18 cellular contexts compared by ENCODE assay signal in the genomic region with DNA sequence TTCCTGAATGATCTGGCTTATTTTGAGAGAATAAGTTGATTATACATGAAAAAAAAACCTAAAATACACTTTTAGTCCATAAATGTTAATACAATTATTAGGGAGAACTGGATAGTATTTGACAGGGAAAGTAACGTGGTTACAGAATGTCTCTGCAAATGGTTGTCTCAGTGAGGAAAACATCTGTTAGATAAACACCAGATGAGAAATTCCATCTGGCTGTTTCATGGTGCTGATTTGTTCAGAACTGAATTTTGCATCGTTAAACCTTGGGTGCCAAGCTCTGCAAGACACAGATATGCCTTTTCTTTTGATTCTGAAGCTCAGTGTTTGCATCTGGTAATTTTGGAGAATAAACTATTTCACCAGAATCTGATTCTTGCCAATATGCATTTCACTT.
DNase-seq lines count a peak whose midpoint lies in the region; TF ChIP-seq lines count a peak whose summit lies in the region.
"Had no signal": no experiment of that assay in that cellular context is flagged by ENCODE, and none has a peak within 500 bp of the region (broad histone marks: within the 10 kb centered on the region; RNA-seq: fewer than 3 reads in every experiment).

No MANE protein-coding gene starts in this region.

- H3K27ac ChIP-seq in SJCRH30 (peak overlapping the region; percentile 69), PC-9 (no peak overlapping the region)
- H3K27ac ChIP-seq: cardiac muscle cell, lower lobe of right lung, pancreas, RWPE1, thoracic aorta had no signal

- H3K4me2 ChIP-seq in PC-9, result no peak overlapping the region

- no peak for TF ChIP-seq CTCF in fibroblast of pulmonary artery (IDR thresholded peaks at IDR 0.05; ENCODE audit: low read length, missing control alignments)
- no peak for TF ChIP-seq CTCF in PC-9 (conservative IDR thresholded peaks at IDR 0.05)

- intact Hi-C loops in PC-9 (cut with micrococcal nuclease; ENCODE audit: unreplicated experiment), result no loop called here

- peaks cover 45% of the 10 kb centered on the region for H3K4me1 ChIP-seq in SJCRH30
- H3K4me1 ChIP-seq in PC-9 (replicated peaks; ENCODE audit: insufficient read depth), result no peaks in the 10 kb centered on the region
- H3K4me1 ChIP-seq: lower lobe of right lung, pancreas had no signal

- H3K36me3 ChIP-seq in SJCRH30 (no peaks in the 10 kb centered on the region), PC-9 (ENCODE audit: low read depth) (no peaks in the 10 kb centered on the region)
- H3K36me3 ChIP-seq: BE2C, cardiac muscle cell, lower lobe of right lung, pancreas, thoracic aorta had no signal

- no peaks in the 10 kb centered on the region for H3K9me2 ChIP-seq in PC-9 (ENCODE audit: insufficient read depth)

- H3K27me3 ChIP-seq in SJCRH30 (no peaks in the 10 kb centered on the region), PC-9 (ENCODE audit: insufficient read depth, low read depth) (no peaks in the 10 kb centered on the region)
- H3K27me3 ChIP-seq: BE2C, cardiac muscle cell, pancreas had no signal

- BruUV-seq in PC-9 (replicated peaks; lab: Mats Ljungman, UMichigan), result no TSS peak

- POLR2A ChIA-PET in PC-9 (lab: Charles Lee; ENCODE audit: unreplicated experiment), result no interaction called here

- DNase-seq in EL (peak; percentile 15), SJCRH30 (peak in 1 of 2 experiments; percentile 42), fibroblast of pulmonary artery (ENCODE audit: low read depth) (peak; percentile 16), renal cortical epithelial cell (ENCODE audit: low read depth) (peak; percentile 49), DMS153 (lab: John Stamatoyannopoulos, UW) (no peak), PC-9 (no peak), activated T-cell treated with anti-CD3 and anti-CD28 coated beads for 4 hours (no peak), NCI-H1092 (lab: John Stamatoyannopoulos, UW) (no peak)
- DNase-seq: activated CD4-positive, alpha-beta T cell treated with anti-CD3 and anti-CD28 coated beads, Interleukin-2, amount 50 U/mL, for 48 hours; activated T-cell treated with anti-CD3 and anti-CD28 coated beads, Interleukin-2, amount 50 U/mL, for 48 hours; BE2C; effector CD4-positive, alpha-beta T cell; KBM-7; lower lobe of right lung; pancreas had no signal

- no peaks in the 10 kb centered on the region for H3K79me2 ChIP-seq in PC-9 (ENCODE audit: low read depth)

- H3K9me3 ChIP-seq in SJCRH30 (replicated peaks) (no peaks in the 10 kb centered on the region), PC-9 (ENCODE audit: insufficient read depth, low read depth) (no peaks in the 10 kb centered on the region)
- H3K9me3 ChIP-seq: BE2C, lower lobe of right lung, pancreas, thoracic aorta had no signal

- no peak overlapping the region for H2AFZ ChIP-seq in PC-9

- CTCF ChIA-PET in PC-9 (lab: Charles Lee), result no interaction called here

- no peaks in the 10 kb centered on the region for H4K20me1 ChIP-seq in PC-9 (ENCODE audit: insufficient read depth)

- no peaks in the 10 kb centered on the region for H3F3A ChIP-seq in PC-9 (ENCODE audit: insufficient read depth, low read depth)

- H3K4me3 ChIP-seq in SJCRH30 (no peak overlapping the region), fibroblast of pulmonary artery (replicated peaks; ENCODE audit: low read depth, low read length) (no peak overlapping the region), PC-9 (no peak overlapping the region)
- H3K4me3 ChIP-seq: cardiac muscle cell, lower lobe of right lung, pancreas, thoracic aorta had no signal

Comparison
In these comparisons a context has a peak if more than half of its experiments do, and no peak if none do; other contexts are left out.
1. DNase-seq: peak in EL (single experiment), fibroblast of pulmonary artery (single experiment) and renal cortical epithelial cell (single experiment); none in DMS153 (single experiment), PC-9 (0 of 2), activated T-cell treated with anti-CD3 and anti-CD28 coated beads for 4 hours (single experiment) and NCI-H1092 (single experiment).